Comparison of ENCODE assay signal across 22 cellular contexts in genomic region chr2:210318491-210318890, GRCh38. TPM values are rescaled to one million over a fixed set of nuclear protein-coding genes. Genes with fewer than 3 reads are reported as not detected.
"Had no signal": no experiment of that assay in that cellular context is flagged by ENCODE, and none has a peak within 500 bp of the region (broad histone marks: within the 10 kb centered on the region; RNA-seq: fewer than 3 reads in every experiment).

No MANE protein-coding gene starts in this region.

- H3K4me3 ChIP-seq: lower lobe of right lung, mucosa of descending colon, pancreas, right lobe of liver, skin epidermis, spleen, suprapubic skin, transverse colon, upper lobe of right lung, vagina had no signal

- DNase-seq: cerebellar nuclear complex; cortex of kidney; head of caudate nucleus; left ventricle myocardium superior; lower lobe of right lung; mucosa of descending colon; naive thymus-derived CD8-positive, alpha-beta T cell; occipital lobe; pancreas; right lobe of liver; spleen; stimulated activated CD4-positive, alpha-beta T cell treated with anti-CD3 and anti-CD28 coated beads, Interleukin-2, amount 100 ng/mL, for 48 hours; stimulated activated naive CD4-positive, alpha-beta T cell; stimulated activated naive CD8-positive, alpha-beta T cell treated with anti-CD3 and anti-CD28 coated beads, Interleukin-15, amount 100 ng/mL, for 72 hours; transverse colon; upper lobe of right lung had no signal

- H3K36me3 ChIP-seq: lower lobe of right lung, pancreas, right lobe of liver, spleen, suprapubic skin, transverse colon, upper lobe of right lung, vagina had no signal

- H3K27me3 Mint-ChIP-seq: stimulated activated naive CD8-positive, alpha-beta T cell treated with anti-CD3 and anti-CD28 coated beads, Interleukin-15, amount 100 ng/mL, for 72 hours had no signal

- H3K9me3 Mint-ChIP-seq: naive thymus-derived CD8-positive, alpha-beta T cell; stimulated activated naive CD8-positive, alpha-beta T cell treated with anti-CD3 and anti-CD28 coated beads, Interleukin-15, amount 100 ng/mL, for 72 hours had no signal

- H3K9me3 ChIP-seq: lower lobe of right lung, mucosa of descending colon, pancreas, right lobe of liver, spleen, suprapubic skin, transverse colon, upper lobe of right lung, vagina had no signal

- H3K27ac Mint-ChIP-seq: naive thymus-derived CD8-positive, alpha-beta T cell; stimulated activated naive CD8-positive, alpha-beta T cell treated with anti-CD3 and anti-CD28 coated beads, Interleukin-15, amount 100 ng/mL, for 72 hours had no signal

- H3K4me3 Mint-ChIP-seq: naive thymus-derived CD8-positive, alpha-beta T cell; stimulated activated naive CD8-positive, alpha-beta T cell treated with anti-CD3 and anti-CD28 coated beads, Interleukin-15, amount 100 ng/mL, for 72 hours had no signal

- H3K4me1 Mint-ChIP-seq: naive thymus-derived CD8-positive, alpha-beta T cell; stimulated activated naive CD8-positive, alpha-beta T cell treated with anti-CD3 and anti-CD28 coated beads, Interleukin-15, amount 100 ng/mL, for 72 hours had no signal

- ATAC-seq: left ventricle myocardium superior; lower lobe of right lung; mucosa of descending colon; naive thymus-derived CD8-positive, alpha-beta T cell; pancreas; right lobe of liver; stimulated activated naive CD8-positive, alpha-beta T cell treated with anti-CD3 and anti-CD28 coated beads, Interleukin-15, amount 100 ng/mL, for 72 hours; upper lobe of right lung had no signal

- FAIRE-seq: frontal cortex, keratinocyte, pancreas had no signal

- H3K27me3 ChIP-seq: pancreas, right lobe of liver, spleen, suprapubic skin, transverse colon, upper lobe of right lung, vagina had no signal

- H3K27ac ChIP-seq: lower lobe of right lung, pancreas, right lobe of liver, skin epidermis, spleen, suprapubic skin, transverse colon, upper lobe of right lung, vagina had no signal

- H3K4me1 ChIP-seq: lower lobe of right lung, pancreas, right lobe of liver, spleen, suprapubic skin, transverse colon, upper lobe of right lung, vagina had no signal

- H3K36me3 Mint-ChIP-seq: naive thymus-derived CD8-positive, alpha-beta T cell had no signal

RNA-seq across cellular contexts. Expression of gene MYL1, which starts 3.5 kb away (rescaled TPM):
- polyA plus RNA-seq: keratinocyte; naive thymus-derived CD8-positive, alpha-beta T cell; neural cell had no signal
